Comparison of ENCODE assay signal across 1 cellular context in genomic region chr17:81909966-81910839, GRCh38.
TF ChIP-seq lines count a peak whose summit lies in the region.

No MANE protein-coding gene starts in this region.

TF ChIP-seq in HepG2, 621 proteins besides CTCF, POLR2A, EP300 and RAD21 (continued from another document and continues in another):
- TF ChIP-seq, protein P1, sequence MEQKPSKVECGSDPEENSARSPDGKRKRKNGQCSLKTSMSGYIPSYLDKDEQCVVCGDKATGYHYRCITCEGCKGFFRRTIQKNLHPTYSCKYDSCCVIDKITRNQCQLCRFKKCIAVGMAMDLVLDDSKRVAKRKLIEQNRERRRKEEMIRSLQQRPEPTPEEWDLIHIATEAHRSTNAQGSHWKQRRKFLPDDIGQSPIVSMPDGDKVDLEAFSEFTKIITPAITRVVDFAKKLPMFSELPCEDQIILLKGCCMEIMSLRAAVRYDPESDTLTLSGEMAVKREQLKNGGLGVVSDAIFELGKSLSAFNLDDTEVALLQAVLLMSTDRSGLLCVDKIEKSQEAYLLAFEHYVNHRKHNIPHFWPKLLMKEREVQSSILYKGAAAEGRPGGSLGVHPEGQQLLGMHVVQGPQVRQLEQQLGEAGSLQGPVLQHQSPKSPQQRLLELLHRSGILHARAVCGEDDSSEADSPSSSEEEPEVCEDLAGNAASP (CRISPR knock-in tag; IDR thresholded peaks at IDR 0.05; ENCODE audit: borderline replicate concordance), result peak; percentile 92
- TF ChIP-seq ZNF556 (CRISPR knock-in tag; IDR thresholded peaks at IDR 0.05; ENCODE audit: borderline replicate concordance) (peak; percentile 74), ZFP90 (CRISPR knock-in tag; IDR thresholded peaks at IDR 0.05; ENCODE audit: borderline replicate concordance) (peak; percentile 90; the same call in 1 of the 2 replicates), UBTF (CRISPR knock-in tag; IDR thresholded peaks at IDR 0.05) (peak; percentile 85), ZNF160 (CRISPR knock-in tag; IDR thresholded peaks at IDR 0.05) (no peak; the same call in 1 of the 2 replicates), ZBTB1 (CRISPR knock-in tag; IDR thresholded peaks at IDR 0.05; ENCODE audit: borderline replicate concordance) (no peak), MED1 (CRISPR knock-in tag; IDR thresholded peaks at IDR 0.05) (peak; percentile 93), ZNF143 (CRISPR knock-in tag; IDR thresholded peaks at IDR 0.05) (peak; percentile 64), ZNF691 (CRISPR knock-in tag; IDR thresholded peaks at IDR 0.05; ENCODE audit: borderline replicate concordance, low read depth) (peak; percentile 84), HMG20B (CRISPR knock-in tag; conservative IDR thresholded peaks at IDR 0.05) (peak; percentile 67), CBX5 (CRISPR knock-in tag; IDR thresholded peaks at IDR 0.05; ENCODE audit: borderline replicate concordance) (peak; percentile 90; the same call in 1 of the 2 replicates), U2AF1 (optimal IDR thresholded peaks at IDR 0.05; ENCODE audit: low read depth, low read length) (no peak), HNRNPLL (IDR thresholded peaks at IDR 0.05; ENCODE audit: low read depth, low read length, poor library complexity, severe bottlenecking) (no peak), KDM5B (CRISPR knock-in tag; IDR thresholded peaks at IDR 0.05; ENCODE audit: borderline replicate concordance) (peak; percentile 57), PRDM15 (CRISPR knock-in tag; IDR thresholded peaks at IDR 0.05) (peak; percentile 78), THAP11 (CRISPR knock-in tag; IDR thresholded peaks at IDR 0.05) (peak; percentile 83), HIVEP1 (CRISPR knock-in tag; IDR thresholded peaks at IDR 0.05) (peak; percentile 87), ZBTB44 (CRISPR knock-in tag; IDR thresholded peaks at IDR 0.05) (no peak), PAF1 (CRISPR knock-in tag; IDR thresholded peaks at IDR 0.05) (peak; percentile 93), PRMT3 (CRISPR knock-in tag; IDR thresholded peaks at IDR 0.05; ENCODE audit: borderline replicate concordance, low read depth) (no peak), SKI (IDR thresholded peaks at IDR 0.05; ENCODE audit: partially characterized antibody) (peak; percentile 85), ZNF570 (CRISPR knock-in tag; IDR thresholded peaks at IDR 0.05; ENCODE audit: borderline replicate concordance) (no peak), ZNF740 (CRISPR knock-in tag; IDR thresholded peaks at IDR 0.05) (peak; percentile 63; the same call in 1 of the 2 replicates), DBP (CRISPR knock-in tag; IDR thresholded peaks at IDR 0.05; ENCODE audit: not compliant biosample characterization) (peak; percentile 45), ZNF766 (CRISPR knock-in tag; IDR thresholded peaks at IDR 0.05; ENCODE audit: borderline replicate concordance) (0 out of 2 replicates have a peak, but pooled peaks have one; percentile 43), POLR2AphosphoS5 (IDR thresholded peaks at IDR 0.05; ENCODE audit: low read depth, low read length) (peak; percentile 88), ZNF296 (CRISPR knock-in tag; conservative IDR thresholded peaks at IDR 0.05) (no peak), TFDP1 (CRISPR knock-in tag; IDR thresholded peaks at IDR 0.05; ENCODE audit: borderline replicate concordance) (peak; percentile 38), YEATS2 (CRISPR knock-in tag; IDR thresholded peaks at IDR 0.05; ENCODE audit: borderline replicate concordance) (peak; percentile 75), CENPX (CRISPR knock-in tag; IDR thresholded peaks at IDR 0.05) (no peak), SRF (IDR thresholded peaks at IDR 0.05; ENCODE audit: low read depth, low read length) (no peak), STAG1 (CRISPR knock-in tag; IDR thresholded peaks at IDR 0.05) (peak; percentile 18; the same call in 1 of the 2 replicates), NCOA2 (CRISPR knock-in tag; IDR thresholded peaks at IDR 0.05) (peak; percentile 88), IRF1 (CRISPR knock-in tag; IDR thresholded peaks at IDR 0.05; ENCODE audit: low read depth) (no peak; the same call in 1 of the 2 replicates), GATAD1 (CRISPR knock-in tag; IDR thresholded peaks at IDR 0.05) (no peak; the same call in none of the 2 replicates), ZNF329 (CRISPR knock-in tag; IDR thresholded peaks at IDR 0.05; ENCODE audit: low read depth) (no peak), BHLHE40 (IDR thresholded peaks at IDR 0.05; ENCODE audit: low read length) (peak; percentile 96), ZNF468 (CRISPR knock-in tag; IDR thresholded peaks at IDR 0.05) (no peak), ZNF17 (CRISPR knock-in tag; IDR thresholded peaks at IDR 0.05) (no peak), ZNF484 (CRISPR knock-in tag; IDR thresholded peaks at IDR 0.05; ENCODE audit: borderline replicate concordance, low read depth) (no peak), ELF3 (CRISPR knock-in tag; IDR thresholded peaks at IDR 0.05) (peak; percentile 93), SP4 (CRISPR knock-in tag; IDR thresholded peaks at IDR 0.05) (no peak), SP5 (CRISPR knock-in tag; IDR thresholded peaks at IDR 0.05; ENCODE audit: borderline replicate concordance, low read depth) (peak; percentile 62), MED8 (CRISPR knock-in tag; IDR thresholded peaks at IDR 0.05; ENCODE audit: insufficient replicate concordance) (peak; percentile 42), MAZ (IDR thresholded peaks at IDR 0.05; ENCODE audit: borderline replicate concordance, low read depth, low read length) (peak; percentile 84), MAZ (CRISPR knock-in tag; IDR thresholded peaks at IDR 0.05; ENCODE audit: low read depth) (peak; percentile 85), SOX6 (IDR thresholded peaks at IDR 0.05) (no peak), SOX6 (CRISPR knock-in tag; IDR thresholded peaks at IDR 0.05) (peak; percentile 97), ZNF354B (CRISPR knock-in tag; IDR thresholded peaks at IDR 0.05) (peak; percentile 64), ZNF768 (CRISPR knock-in tag; IDR thresholded peaks at IDR 0.05) (peak; percentile 40; the same call in 1 of the 2 replicates), ZNF33B (CRISPR knock-in tag; IDR thresholded peaks at IDR 0.05) (no peak)
- TF ChIP-seq, protein P2, sequence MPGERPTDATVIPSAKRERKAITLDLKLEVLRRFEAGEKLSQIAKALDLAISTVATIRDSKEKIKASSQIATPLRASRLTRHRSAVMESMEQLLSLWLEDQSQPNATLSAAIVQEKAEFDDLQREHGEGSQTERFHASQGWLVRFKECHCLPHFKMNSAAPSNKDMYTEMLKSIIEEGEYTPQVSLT (CRISPR knock-in tag; IDR thresholded peaks at IDR 0.05; ENCODE audit: borderline replicate concordance, low read depth), result no peak
- TF ChIP-seq, protein P3, sequence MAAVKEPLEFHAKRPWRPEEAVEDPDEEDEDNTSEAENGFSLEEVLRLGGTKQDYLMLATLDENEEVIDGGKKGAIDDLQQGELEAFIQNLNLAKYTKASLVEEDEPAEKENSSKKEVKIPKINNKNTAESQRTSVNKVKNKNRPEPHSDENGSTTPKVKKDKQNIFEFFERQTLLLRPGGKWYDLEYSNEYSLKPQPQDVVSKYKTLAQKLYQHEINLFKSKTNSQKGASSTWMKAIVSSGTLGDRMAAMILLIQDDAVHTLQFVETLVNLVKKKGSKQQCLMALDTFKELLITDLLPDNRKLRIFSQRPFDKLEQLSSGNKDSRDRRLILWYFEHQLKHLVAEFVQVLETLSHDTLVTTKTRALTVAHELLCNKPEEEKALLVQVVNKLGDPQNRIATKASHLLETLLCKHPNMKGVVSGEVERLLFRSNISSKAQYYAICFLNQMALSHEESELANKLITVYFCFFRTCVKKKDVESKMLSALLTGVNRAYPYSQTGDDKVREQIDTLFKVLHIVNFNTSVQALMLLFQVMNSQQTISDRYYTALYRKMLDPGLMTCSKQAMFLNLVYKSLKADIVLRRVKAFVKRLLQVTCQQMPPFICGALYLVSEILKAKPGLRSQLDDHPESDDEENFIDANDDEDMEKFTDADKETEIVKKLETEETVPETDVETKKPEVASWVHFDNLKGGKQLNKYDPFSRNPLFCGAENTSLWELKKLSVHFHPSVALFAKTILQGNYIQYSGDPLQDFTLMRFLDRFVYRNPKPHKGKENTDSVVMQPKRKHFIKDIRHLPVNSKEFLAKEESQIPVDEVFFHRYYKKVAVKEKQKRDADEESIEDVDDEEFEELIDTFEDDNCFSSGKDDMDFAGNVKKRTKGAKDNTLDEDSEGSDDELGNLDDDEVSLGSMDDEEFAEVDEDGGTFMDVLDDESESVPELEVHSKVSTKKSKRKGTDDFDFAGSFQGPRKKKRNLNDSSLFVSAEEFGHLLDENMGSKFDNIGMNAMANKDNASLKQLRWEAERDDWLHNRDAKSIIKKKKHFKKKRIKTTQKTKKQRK (IDR thresholded peaks at IDR 0.05; ENCODE audit: low read length), result no peak
